ENCODE assay signal across 2 cellular contexts in the genomic region with DNA sequence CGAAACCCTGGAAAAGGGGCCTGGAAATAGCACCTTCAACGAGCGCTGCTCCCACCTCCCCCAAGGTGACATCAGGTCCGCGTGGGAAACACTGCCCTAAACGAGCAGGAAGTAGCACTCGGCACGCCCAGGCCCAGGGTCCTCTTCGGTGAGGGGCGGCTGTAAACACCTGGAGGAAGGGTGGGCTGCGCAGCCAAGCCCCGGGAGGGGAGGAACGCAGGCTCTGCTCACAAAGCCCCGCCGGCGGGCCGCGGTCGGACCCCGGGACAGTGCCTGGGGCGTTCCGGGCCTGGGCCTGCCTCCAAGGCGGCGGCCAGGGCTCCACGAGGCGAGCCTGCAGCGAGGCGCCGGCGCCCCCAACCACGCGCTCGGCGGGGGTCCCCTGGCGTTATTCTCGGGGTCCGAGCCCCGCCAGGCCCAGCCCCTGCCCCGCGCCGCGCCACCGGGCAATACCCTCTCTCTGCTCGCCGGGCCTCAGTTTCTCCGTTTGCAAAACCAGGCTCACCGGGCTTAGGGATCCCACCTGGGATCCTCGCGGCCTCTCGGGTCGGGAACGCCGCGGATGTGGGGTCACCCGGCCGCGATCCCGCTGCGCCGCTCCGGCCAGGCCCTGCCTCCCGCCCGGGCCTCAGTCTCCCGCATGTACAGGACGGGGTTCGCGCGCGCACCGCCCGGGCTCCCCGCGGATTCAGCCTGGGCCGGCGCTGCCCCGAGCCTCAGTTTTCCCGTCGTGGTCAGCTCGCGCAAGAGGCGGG.
TF ChIP-seq lines count a peak whose summit lies in the region.

No MANE protein-coding gene starts in this region.

TF ChIP-seq in endothelial cell of umbilical vein, 7 proteins besides CTCF, POLR2A, EP300 and RAD21:
- TF ChIP-seq GATA2 (IDR thresholded peaks at IDR 0.05; ENCODE audit: insufficient read depth, insufficient read length, low read depth, low read length) (no peak), EZH2 (IDR thresholded peaks at IDR 0.05; ENCODE audit: borderline replicate concordance, low read depth, low read length, severe bottlenecking) (no peak), POLR2AphosphoS5 (IDR thresholded peaks at IDR 0.05; ENCODE audit: insufficient read depth, low read depth, low read length) (no peak), JUN (IDR thresholded peaks at IDR 0.05; ENCODE audit: borderline replicate concordance, insufficient read depth, insufficient read length, low read depth) (no peak), MYC (IDR thresholded peaks at IDR 0.05; ENCODE audit: low read depth, low read length) (no peak), FOS (IDR thresholded peaks at IDR 0.05; ENCODE audit: borderline replicate concordance, insufficient read depth, low read length) (no peak)
- TF ChIP-seq, protein P1, sequence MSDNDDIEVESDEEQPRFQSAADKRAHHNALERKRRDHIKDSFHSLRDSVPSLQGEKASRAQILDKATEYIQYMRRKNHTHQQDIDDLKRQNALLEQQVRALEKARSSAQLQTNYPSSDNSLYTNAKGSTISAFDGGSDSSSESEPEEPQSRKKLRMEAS (IDR thresholded peaks at IDR 0.05; ENCODE audit: insufficient read depth, insufficient read length): no peak

TF ChIP-seq in neural cell, 6 proteins besides CTCF, POLR2A, EP300 and RAD21:
- TF ChIP-seq, protein P2, sequence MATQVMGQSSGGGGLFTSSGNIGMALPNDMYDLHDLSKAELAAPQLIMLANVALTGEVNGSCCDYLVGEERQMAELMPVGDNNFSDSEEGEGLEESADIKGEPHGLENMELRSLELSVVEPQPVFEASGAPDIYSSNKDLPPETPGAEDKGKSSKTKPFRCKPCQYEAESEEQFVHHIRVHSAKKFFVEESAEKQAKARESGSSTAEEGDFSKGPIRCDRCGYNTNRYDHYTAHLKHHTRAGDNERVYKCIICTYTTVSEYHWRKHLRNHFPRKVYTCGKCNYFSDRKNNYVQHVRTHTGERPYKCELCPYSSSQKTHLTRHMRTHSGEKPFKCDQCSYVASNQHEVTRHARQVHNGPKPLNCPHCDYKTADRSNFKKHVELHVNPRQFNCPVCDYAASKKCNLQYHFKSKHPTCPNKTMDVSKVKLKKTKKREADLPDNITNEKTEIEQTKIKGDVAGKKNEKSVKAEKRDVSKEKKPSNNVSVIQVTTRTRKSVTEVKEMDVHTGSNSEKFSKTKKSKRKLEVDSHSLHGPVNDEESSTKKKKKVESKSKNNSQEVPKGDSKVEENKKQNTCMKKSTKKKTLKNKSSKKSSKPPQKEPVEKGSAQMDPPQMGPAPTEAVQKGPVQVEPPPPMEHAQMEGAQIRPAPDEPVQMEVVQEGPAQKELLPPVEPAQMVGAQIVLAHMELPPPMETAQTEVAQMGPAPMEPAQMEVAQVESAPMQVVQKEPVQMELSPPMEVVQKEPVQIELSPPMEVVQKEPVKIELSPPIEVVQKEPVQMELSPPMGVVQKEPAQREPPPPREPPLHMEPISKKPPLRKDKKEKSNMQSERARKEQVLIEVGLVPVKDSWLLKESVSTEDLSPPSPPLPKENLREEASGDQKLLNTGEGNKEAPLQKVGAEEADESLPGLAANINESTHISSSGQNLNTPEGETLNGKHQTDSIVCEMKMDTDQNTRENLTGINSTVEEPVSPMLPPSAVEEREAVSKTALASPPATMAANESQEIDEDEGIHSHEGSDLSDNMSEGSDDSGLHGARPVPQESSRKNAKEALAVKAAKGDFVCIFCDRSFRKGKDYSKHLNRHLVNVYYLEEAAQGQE (IDR thresholded peaks at IDR 0.05; ENCODE audit: borderline replicate concordance): no peak
- no peak for TF ChIP-seq SMC3 (conservative IDR thresholded peaks at IDR 0.05; ENCODE audit: poor library complexity)
- TF ChIP-seq MXI1 (conservative IDR thresholded peaks at IDR 0.05; ENCODE audit: poor library complexity, severe bottlenecking): no peak
- no peak for TF ChIP-seq POLR2AphosphoS5 (IDR thresholded peaks at IDR 0.05)
- no peak for TF ChIP-seq EZH2 (IDR thresholded peaks at IDR 0.05; ENCODE audit: borderline replicate concordance, insufficient read depth, low read length, poor library complexity, severe bottlenecking)
- TF ChIP-seq TAF1 (IDR thresholded peaks at IDR 0.05; ENCODE audit: low read depth): no peak
TF ChIP-seq in neural cell: peak in this region for 0.
